In genomic region chr12:120249875-120250795, GRCh38 we compare ENCODE assay signal across 9 cellular contexts. TPM values are rescaled to one million over a fixed set of nuclear protein-coding genes. Genes with fewer than 3 reads are reported as not detected.
DNase-seq lines count a peak whose midpoint lies in the region; ATAC-seq and TF ChIP-seq lines count a peak whose summit lies in the region.
"Had no signal": no experiment of that assay in that cellular context is flagged by ENCODE, and none has a peak within 500 bp of the region (broad histone marks: within the 10 kb centered on the region; RNA-seq: fewer than 3 reads in every experiment).

No MANE protein-coding gene starts in this region.

- H3K27me3 Mint-ChIP-seq in IgD-negative memory B cell: peaks cover 56% of the 10 kb centered on the region
- H3K27me3 Mint-ChIP-seq in activated T-helper 17 cell treated with anti-CD3 and anti-CD28 coated beads, Interleukin-2, amount 50 U/mL, for 72 hours: no peaks in the 10 kb centered on the region

- H3K4me1 Mint-ChIP-seq in IgD-negative memory B cell: peaks cover 31 to 36% (median 34%) of the 10 kb centered on the region in 3 donors
- peaks cover 67% of the 10 kb centered on the region for H3K4me1 Mint-ChIP-seq in activated T-helper 17 cell treated with anti-CD3 and anti-CD28 coated beads, Interleukin-2, amount 50 U/mL, for 72 hours

- peak; percentile 94 for DNase-seq in right atrium auricular region (ENCODE audit: low spot score)
- peak; percentile 43 for DNase-seq in stimulated activated naive CD8-positive, alpha-beta T cell treated with anti-CD3 and anti-CD28 coated beads, Interleukin-15, Interleukin-2, amounts not matched to agents 100 U/mL and 50 U/mL, for 24 hours
- no peak for DNase-seq in pons (ENCODE audit: low spot score)
- no peak for DNase-seq in NCI-H748 treated with DMSO at 0.1 percent for 48 hours (lab: John Stamatoyannopoulos, UW)
- DNase-seq in superior temporal gyrus (ENCODE audit: extremely low spot score): no peak
- DNase-seq in DMS 273 (lab: John Stamatoyannopoulos, UW; ENCODE audit: unreplicated experiment): no peak
- DNase-seq: T1000 had no signal

- no peaks in the 10 kb centered on the region for H3K9me3 Mint-ChIP-seq in IgD-negative memory B cell
- H3K9me3 Mint-ChIP-seq in activated T-helper 17 cell treated with anti-CD3 and anti-CD28 coated beads, Interleukin-2, amount 50 U/mL, for 72 hours: no peaks in the 10 kb centered on the region

- peak overlapping the region; percentile 11 to 86 (median 56) for H3K4me3 Mint-ChIP-seq in IgD-negative memory B cell
- H3K4me3 Mint-ChIP-seq in activated T-helper 17 cell treated with anti-CD3 and anti-CD28 coated beads, Interleukin-2, amount 50 U/mL, for 72 hours: peak overlapping the region; percentile 81

- H3K36me3 Mint-ChIP-seq in IgD-negative memory B cell: no peaks in the 10 kb centered on the region
- peaks cover 24% of the 10 kb centered on the region for H3K36me3 Mint-ChIP-seq in activated T-helper 17 cell treated with anti-CD3 and anti-CD28 coated beads, Interleukin-2, amount 50 U/mL, for 72 hours (ENCODE audit: low read depth)

- H3K4me3 ChIP-seq in right atrium auricular region: peak overlapping the region; percentile 4 to 29

- TF ChIP-seq CTCF in right atrium auricular region (IDR thresholded peaks at IDR 0.05): no peak

- H3K9me3 ChIP-seq in right atrium auricular region: no peaks in the 10 kb centered on the region

- H3K36me3 ChIP-seq in right atrium auricular region: peaks cover 10% of the 10 kb centered on the region

- peak overlapping the region in 2 of 3 donors; percentile 74 to 92 for H3K27ac Mint-ChIP-seq in IgD-negative memory B cell
- H3K27ac Mint-ChIP-seq in activated T-helper 17 cell treated with anti-CD3 and anti-CD28 coated beads, Interleukin-2, amount 50 U/mL, for 72 hours: peak overlapping the region; percentile 79

- ATAC-seq in activated T-helper 17 cell treated with anti-CD3 and anti-CD28 coated beads, Interleukin-2, amount 50 U/mL, for 72 hours (replicated peaks): peak; percentile 17
- ATAC-seq in stimulated activated naive CD8-positive, alpha-beta T cell treated with anti-CD3 and anti-CD28 coated beads, Interleukin-15, Interleukin-2, amounts not matched to agents 100 U/mL and 50 U/mL, for 24 hours: no peak

- peak overlapping the region; percentile 69 to 90 for H3K27ac ChIP-seq in right atrium auricular region

- peaks cover 2 to 97% of the 10 kb centered on the region in 2 donors for H3K4me1 ChIP-seq in right atrium auricular region

- no peaks in the 10 kb centered on the region for H3K27me3 ChIP-seq in right atrium auricular region

RNA-seq across cellular contexts. Expression of gene PXN, which starts 15.4 kb away (rescaled TPM):
- polyA plus RNA-seq in IgD-negative memory B cell: 6.3 TPM
- 10 to 100 TPM; 44.8 to 65.5 TPM for total RNA-seq in activated T-helper 17 cell treated with anti-CD3 and anti-CD28 coated beads, Interleukin-2, amount 50 U/mL, for 72 hours
- 10 to 100 TPM; 34.7 to 76.7 TPM for total RNA-seq in right atrium auricular region

RNA-seq across cellular contexts. Expression of gene RNU4-2, which starts 41.6 kb away (rescaled TPM):
- polyA plus RNA-seq in IgD-negative memory B cell: not detected
- 1,000 to 10,000 TPM; 2,951 to 6,256 TPM for total RNA-seq in activated T-helper 17 cell treated with anti-CD3 and anti-CD28 coated beads, Interleukin-2, amount 50 U/mL, for 72 hours
- not detected for total RNA-seq in right atrium auricular region

RNA-seq across cellular contexts. Expression of gene RNU4-1, which starts 42.9 kb away (rescaled TPM):
- polyA plus RNA-seq in IgD-negative memory B cell: not detected
- total RNA-seq in activated T-helper 17 cell treated with anti-CD3 and anti-CD28 coated beads, Interleukin-2, amount 50 U/mL, for 72 hours: 1,000 to 10,000 TPM; 2,108 to 2,470 TPM
- total RNA-seq in right atrium auricular region: not detected

RNA-seq across cellular contexts. Expression of gene RPLP0, which starts 49.2 kb away (rescaled TPM):
- 2,020 TPM for polyA plus RNA-seq in IgD-negative memory B cell
- total RNA-seq in activated T-helper 17 cell treated with anti-CD3 and anti-CD28 coated beads, Interleukin-2, amount 50 U/mL, for 72 hours: 1,000 to 10,000 TPM; 3,687 to 4,380 TPM
- total RNA-seq in right atrium auricular region: 1,000 to 10,000 TPM in 1 of 2 donors, 100 to 1,000 TPM in 1; 846 to 1,862 TPM

RNA-seq across cellular contexts. Expression of gene SIRT4, which starts 52.0 kb away (rescaled TPM):
- polyA plus RNA-seq in IgD-negative memory B cell: 0.74 TPM
- 1 to 10 TPM; 3.1 to 4.1 TPM for total RNA-seq in activated T-helper 17 cell treated with anti-CD3 and anti-CD28 coated beads, Interleukin-2, amount 50 U/mL, for 72 hours
- total RNA-seq in right atrium auricular region: 1 to 10 TPM; 3.1 to 5.6 TPM

Comparison
In these comparisons a context has a peak if more than half of its experiments do, and no peak if none do; other contexts are left out.
1. DNase-seq: peak in right atrium auricular region (single experiment) and stimulated activated naive CD8-positive, alpha-beta T cell treated with anti-CD3 and anti-CD28 coated beads, Interleukin-15, Interleukin-2, amounts not matched to agents 100 U/mL and 50 U/mL, for 24 hours (single experiment); none in pons (single experiment), NCI-H748 treated with DMSO at 0.1 percent for 48 hours (single experiment), superior temporal gyrus (single experiment) and DMS 273 (single experiment).
2. RNA of gene RNU4-2, which starts 41.6 kb away (total RNA-seq): 2,951 to 6,256 TPM in activated T-helper 17 cell treated with anti-CD3 and anti-CD28 coated beads, Interleukin-2, amount 50 U/mL, for 72 hours; not detected in right atrium auricular region; every median in the first group is over 1,000 times any median in the second.
3. RNA of gene RNU4-1, which starts 42.9 kb away (total RNA-seq): 2,108 to 2,470 TPM in activated T-helper 17 cell treated with anti-CD3 and anti-CD28 coated beads, Interleukin-2, amount 50 U/mL, for 72 hours; not detected in right atrium auricular region; every median in the first group is over 1,000 times any median in the second.